ENCODE assay signal across 15 cellular contexts in genomic region chr14:83356080-83356479, GRCh38.
"Had no signal": no experiment of that assay in that cellular context is flagged by ENCODE, and none has a peak within 500 bp of the region (broad histone marks: within the 10 kb centered on the region; RNA-seq: fewer than 3 reads in every experiment).

No MANE protein-coding gene starts in this region.

- H3K27ac ChIP-seq: body of pancreas, prostate gland, right atrium auricular region, tibial nerve had no signal

- H3K36me3 Mint-ChIP-seq: activated naive CD8-positive, alpha-beta T cell treated with anti-CD3 and anti-CD28 coated beads, Interleukin-2, amount 10 ng/mL, durations not matched to agents 7 days and 5 days had no signal

- H3K27me3 Mint-ChIP-seq: activated CD4-positive, alpha-beta T cell treated with anti-CD3 and anti-CD28 coated beads, Interleukin-2, amount 10 ng/mL, durations not matched to agents 24 days and 14 days; activated naive CD8-positive, alpha-beta T cell treated with anti-CD3 and anti-CD28 coated beads, Interleukin-2, amount 10 ng/mL, durations not matched to agents 7 days and 5 days; activated T-cell treated with anti-CD3 and anti-CD28 coated beads, Interleukin-2, amount 50 U/mL, for 24 hours had no signal

- H3K4me1 Mint-ChIP-seq: activated CD4-positive, alpha-beta T cell treated with anti-CD3 and anti-CD28 coated beads, Interleukin-2, amount 10 ng/mL, durations not matched to agents 24 days and 14 days; activated naive CD8-positive, alpha-beta T cell treated with anti-CD3 and anti-CD28 coated beads, Interleukin-2, amount 10 ng/mL, durations not matched to agents 7 days and 5 days; neural crest cell had no signal

- H3K27me3 ChIP-seq: body of pancreas, right atrium auricular region, tibial nerve had no signal

- H3K4me1 ChIP-seq: body of pancreas, prostate gland, right atrium auricular region, tibial nerve had no signal

- H3K4me3 ChIP-seq: body of pancreas, prostate gland, right atrium auricular region, tibial nerve had no signal

- DNase-seq: activated CD4-positive, alpha-beta T cell treated with anti-CD3 and anti-CD28 coated beads, Interleukin-2, amount 10 ng/mL, durations not matched to agents 24 days and 14 days; activated CD4-positive, CD25-positive, alpha-beta regulatory T cell; activated CD8-positive, alpha-beta T cell treated with anti-CD3 and anti-CD28 coated beads, Interleukin-2, amount 10 ng/mL, durations not matched to agents 7 days and 5 days; activated naive CD4-positive, alpha-beta T cell treated with Interleukin-2 at 50 U/mL for 16 hours; activated naive CD8-positive, alpha-beta T cell treated with anti-CD3 and anti-CD28 coated beads, Interleukin-2, amount 10 ng/mL, durations not matched to agents 7 days and 5 days; activated T-cell treated with anti-CD3 and anti-CD28 coated beads, Interleukin-2, amount 50 U/mL, for 24 hours; body of pancreas; dermis blood vessel endothelial cell; left ventricle myocardium superior; stimulated activated naive CD8-positive, alpha-beta T cell treated with anti-CD3 and anti-CD28 coated beads, Interleukin-15, Interleukin-2, amounts not matched to agents 100 U/mL and 50 U/mL, for 24 hours had no signal

- H3K36me3 ChIP-seq: prostate gland, right atrium auricular region, tibial nerve had no signal

- H3K27ac Mint-ChIP-seq: activated CD4-positive, alpha-beta T cell treated with anti-CD3 and anti-CD28 coated beads, Interleukin-2, amount 10 ng/mL, durations not matched to agents 24 days and 14 days; activated CD8-positive, alpha-beta T cell treated with anti-CD3 and anti-CD28 coated beads, Interleukin-2, amount 10 ng/mL, durations not matched to agents 7 days and 5 days; activated naive CD8-positive, alpha-beta T cell treated with anti-CD3 and anti-CD28 coated beads, Interleukin-2, amount 10 ng/mL, durations not matched to agents 7 days and 5 days; activated T-cell treated with anti-CD3 and anti-CD28 coated beads, Interleukin-2, amount 50 U/mL, for 24 hours; activated T-helper 2 cell treated with anti-CD3 and anti-CD28 coated beads, Interferon-gamma antibody, Interleukin-2, Interleukin-4, amounts not matched to agents 10 μg/mL and 5 μg/mL and 100 μg/mL, durations not matched to agents 14 hours and 24 hours and 36 hours had no signal

- H3K4me3 Mint-ChIP-seq: activated CD4-positive, alpha-beta T cell treated with anti-CD3 and anti-CD28 coated beads, Interleukin-2, amount 10 ng/mL, durations not matched to agents 24 days and 14 days; activated CD8-positive, alpha-beta T cell treated with anti-CD3 and anti-CD28 coated beads, Interleukin-2, amount 10 ng/mL, durations not matched to agents 7 days and 5 days; activated naive CD8-positive, alpha-beta T cell treated with anti-CD3 and anti-CD28 coated beads, Interleukin-2, amount 10 ng/mL, durations not matched to agents 7 days and 5 days; activated T-cell treated with anti-CD3 and anti-CD28 coated beads, Interleukin-2, amount 50 U/mL, for 24 hours; neural crest cell had no signal

- ATAC-seq: activated CD8-positive, alpha-beta T cell treated with anti-CD3 and anti-CD28 coated beads, Interleukin-2, amount 10 ng/mL, durations not matched to agents 7 days and 5 days; body of pancreas; left ventricle myocardium superior; stimulated activated naive CD8-positive, alpha-beta T cell treated with anti-CD3 and anti-CD28 coated beads, Interleukin-15, Interleukin-2, amounts not matched to agents 100 U/mL and 50 U/mL, for 24 hours had no signal

- H3K9me3 ChIP-seq: body of pancreas, prostate gland, right atrium auricular region, tibial nerve had no signal
